Comparison of ENCODE assay signal across 41 cellular contexts in the genomic region with DNA sequence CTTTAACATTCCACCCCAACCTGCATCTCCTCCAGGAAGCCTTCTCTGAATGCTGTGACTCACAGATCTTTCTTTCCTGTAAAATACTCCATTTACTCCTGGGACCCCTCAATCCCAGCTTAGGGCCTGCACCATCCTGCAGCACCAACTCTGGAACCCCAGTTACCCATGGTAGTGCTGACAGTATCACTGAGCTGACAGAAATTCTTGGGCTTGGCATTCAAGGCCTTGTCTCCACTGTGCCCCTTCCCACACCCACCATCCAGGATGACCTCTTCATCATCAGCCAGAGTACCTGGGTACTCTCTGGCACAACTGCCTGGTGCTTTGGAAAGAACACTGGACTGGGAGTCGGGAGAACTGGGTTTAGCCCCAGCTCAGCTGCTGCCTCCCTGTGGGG. TPM values are rescaled to one million over a fixed set of nuclear protein-coding genes. Genes with fewer than 3 reads are reported as not detected.
"Had no signal": no experiment of that assay in that cellular context is flagged by ENCODE, and none has a peak within 500 bp of the region (broad histone marks: within the 10 kb centered on the region; RNA-seq: fewer than 3 reads in every experiment).

No MANE protein-coding gene starts in this region.

- H3K4me1 ChIP-seq: ascending aorta, body of pancreas, breast epithelium had no signal

- ATAC-seq: activated naive CD4-positive, alpha-beta T cell treated with anti-CD3 and anti-CD28 coated beads, Interleukin-2, amount 50 U/mL, for 72 hours; activated naive CD8-positive, alpha-beta T cell treated with anti-CD3 and anti-CD28 coated beads, Interleukin-2, amount 50 U/mL, for 24 hours; activated T-cell treated with anti-CD3 and anti-CD28 coated beads, Interleukin-2, amount 50 U/mL, for 4 hours; activated T-cell treated with anti-CD3 and anti-CD28 coated beads, Interleukin-2, amount 50 U/mL, for 72 hours; activated T-helper 17 cell treated with anti-CD3 and anti-CD28 coated beads, Interleukin-2, amount 50 U/mL, for 72 hours; body of pancreas had no signal

- FAIRE-seq: astrocyte, bronchial epithelial cell had no signal

- H3K36me3 ChIP-seq: brain microvascular endothelial cell, breast epithelium, cardiac muscle cell had no signal

- H3K4me1 Mint-ChIP-seq: activated naive CD4-positive, alpha-beta T cell treated with anti-CD3 and anti-CD28 coated beads, Interleukin-2, amount 10 ng/mL, durations not matched to agents 7 days and 5 days; activated naive CD4-positive, alpha-beta T cell treated with anti-CD3 and anti-CD28 coated beads, Interleukin-2, amount 50 U/mL, for 24 hours; activated naive CD8-positive, alpha-beta T cell treated with anti-CD3 and anti-CD28 coated beads for 36 hours; activated naive CD8-positive, alpha-beta T cell treated with anti-CD3 and anti-CD28 coated beads, Interleukin-2, amount 50 U/mL, for 24 hours; brain had no signal

- H3K27me3 ChIP-seq: adrenal gland, ascending aorta, body of pancreas, brain microvascular endothelial cell, breast epithelium, cardiac muscle cell had no signal

- H3K36me3 Mint-ChIP-seq: activated naive CD4-positive, alpha-beta T cell treated with anti-CD3 and anti-CD28 coated beads, Interleukin-2, amount 50 U/mL, for 72 hours had no signal

- H3K27me3 Mint-ChIP-seq: activated naive CD4-positive, alpha-beta T cell treated with anti-CD3 and anti-CD28 coated beads, Interleukin-2, amount 10 ng/mL, durations not matched to agents 7 days and 5 days; activated naive CD4-positive, alpha-beta T cell treated with anti-CD3 and anti-CD28 coated beads, Interleukin-2, amount 50 U/mL, for 24 hours; activated naive CD8-positive, alpha-beta T cell; activated naive CD8-positive, alpha-beta T cell treated with anti-CD3 and anti-CD28 coated beads for 36 hours; activated naive CD8-positive, alpha-beta T cell treated with anti-CD3 and anti-CD28 coated beads, Interleukin-2, amount 10 ng/mL, durations not matched to agents 7 days and 5 days; activated naive CD8-positive, alpha-beta T cell treated with anti-CD3 and anti-CD28 coated beads, Interleukin-2, amount 50 U/mL, for 24 hours; activated T-helper 17 cell treated with anti-CD3 and anti-CD28 coated beads, Interleukin-2, amount 50 U/mL, for 72 hours; brain; central memory CD8-positive, alpha-beta T cell had no signal

- H3K4me3 ChIP-seq: adrenal gland, ascending aorta, body of pancreas, breast epithelium, cardiac muscle cell had no signal

- H3K9me3 ChIP-seq: adrenal gland, ascending aorta, body of pancreas, breast epithelium had no signal

- H3K27ac ChIP-seq: ascending aorta, body of pancreas, brain microvascular endothelial cell, breast epithelium, cardiac muscle cell had no signal

- H3K27ac Mint-ChIP-seq: activated naive CD4-positive, alpha-beta T cell treated with anti-CD3 and anti-CD28 coated beads for 36 hours; activated naive CD4-positive, alpha-beta T cell treated with anti-CD3 and anti-CD28 coated beads, Interleukin-2, amount 10 ng/mL, durations not matched to agents 7 days and 5 days; activated naive CD4-positive, alpha-beta T cell treated with anti-CD3 and anti-CD28 coated beads, Interleukin-2, amount 50 U/mL, for 24 hours; activated naive CD8-positive, alpha-beta T cell; activated naive CD8-positive, alpha-beta T cell treated with anti-CD3 and anti-CD28 coated beads for 36 hours; activated naive CD8-positive, alpha-beta T cell treated with anti-CD3 and anti-CD28 coated beads, Interleukin-2, amount 10 ng/mL, durations not matched to agents 7 days and 5 days; activated naive CD8-positive, alpha-beta T cell treated with anti-CD3 and anti-CD28 coated beads, Interleukin-2, amount 50 U/mL, for 24 hours; activated T-cell treated with anti-CD3 and anti-CD28 coated beads, Interleukin-2, amount 50 U/mL, for 72 hours; activated T-helper 1 cell treated with anti-CD3 and anti-CD28 coated beads, Interleukin-12 subunit alpha, Interleukin-12 subunit beta, Interleukin-2, Interleukin-4 antibody, amounts not matched to agents 30 ng/mL and 10 ng/mL and 1 ng/mL, durations not matched to agents 14 hours and 24 hours and 36 hours; activated T-helper 17 cell treated with anti-CD3 and anti-CD28 coated beads, Interleukin-2, amount 50 U/mL, for 72 hours; activated T-helper 2 cell treated with anti-CD3 and anti-CD28 coated beads, Interferon-gamma antibody, Interleukin-2, Interleukin-4, amounts not matched to agents 10 μg/mL and 5 μg/mL and 100 μg/mL, durations not matched to agents 14 hours and 24 hours and 36 hours; brain had no signal

- DNase-seq: activated effector memory CD4-positive, alpha-beta T cell treated with anti-CD3 and anti-CD28 coated beads, Interleukin-2, amount 50 U/mL, for 16 hours; activated effector memory CD4-positive, alpha-beta T cell treated with Interleukin-2 at 50 U/mL for 16 hours; activated gamma-delta T cell; activated gamma-delta T cell treated with Interleukin-2 at 50 U/mL for 16 hours; activated naive CD4-positive, alpha-beta T cell; activated naive CD4-positive, alpha-beta T cell treated with anti-CD3 and anti-CD28 coated beads for 36 hours; activated naive CD4-positive, alpha-beta T cell treated with anti-CD3 and anti-CD28 coated beads, Interleukin-2, amount 10 ng/mL, durations not matched to agents 7 days and 5 days; activated naive CD4-positive, alpha-beta T cell treated with anti-CD3 and anti-CD28 coated beads, Interleukin-2, amount 50 U/mL, for 16 hours; activated naive CD4-positive, alpha-beta T cell treated with Interleukin-2 at 50 U/mL for 16 hours; activated naive CD8-positive, alpha-beta T cell treated with anti-CD3 and anti-CD28 coated beads for 36 hours; activated naive CD8-positive, alpha-beta T cell treated with anti-CD3 and anti-CD28 coated beads, Interleukin-2, amount 10 ng/mL, durations not matched to agents 7 days and 5 days; activated naive CD8-positive, alpha-beta T cell treated with anti-CD3 and anti-CD28 coated beads, Interleukin-2, amount 50 U/mL, for 24 hours; activated T-cell treated with anti-CD3 and anti-CD28 coated beads, Interleukin-2, amount 50 U/mL, for 4 hours; activated T-cell treated with anti-CD3 and anti-CD28 coated beads, Interleukin-2, amount 50 U/mL, for 48 hours; activated T-cell treated with anti-CD3 and anti-CD28 coated beads, Interleukin-2, amount 50 U/mL, for 72 hours; adrenal gland; amniotic stem cell; amygdala; anterior cingulate cortex; aorta; body of pancreas; brain microvascular endothelial cell; caudate nucleus; central memory CD4-positive, alpha-beta T cell; cerebellar nuclear complex had no signal

- H3K4me3 Mint-ChIP-seq: activated naive CD4-positive, alpha-beta T cell treated with anti-CD3 and anti-CD28 coated beads for 36 hours; activated naive CD4-positive, alpha-beta T cell treated with anti-CD3 and anti-CD28 coated beads, Interleukin-2, amount 10 ng/mL, durations not matched to agents 7 days and 5 days; activated naive CD4-positive, alpha-beta T cell treated with anti-CD3 and anti-CD28 coated beads, Interleukin-2, amount 50 U/mL, for 24 hours; activated naive CD8-positive, alpha-beta T cell; activated naive CD8-positive, alpha-beta T cell treated with anti-CD3 and anti-CD28 coated beads for 36 hours; activated naive CD8-positive, alpha-beta T cell treated with anti-CD3 and anti-CD28 coated beads, Interleukin-2, amount 10 ng/mL, durations not matched to agents 7 days and 5 days; activated naive CD8-positive, alpha-beta T cell treated with anti-CD3 and anti-CD28 coated beads, Interleukin-2, amount 50 U/mL, for 24 hours; activated T-cell treated with anti-CD3 and anti-CD28 coated beads, Interleukin-2, amount 50 U/mL, for 4 hours; activated T-cell treated with anti-CD3 and anti-CD28 coated beads, Interleukin-2, amount 50 U/mL, for 72 hours; activated T-helper 1 cell treated with anti-CD3 and anti-CD28 coated beads, Interleukin-12 subunit alpha, Interleukin-12 subunit beta, Interleukin-2, Interleukin-4 antibody, amounts not matched to agents 30 ng/mL and 10 ng/mL and 1 ng/mL, durations not matched to agents 14 hours and 24 hours and 36 hours; activated T-helper 17 cell treated with anti-CD3 and anti-CD28 coated beads, Interleukin-2, amount 50 U/mL, for 72 hours; brain; central memory CD8-positive, alpha-beta T cell had no signal

RNA-seq across cellular contexts. Expression of gene CDCP2, which starts 38.7 kb away (rescaled TPM):
- total RNA-seq: activated naive CD4-positive, alpha-beta T cell treated with anti-CD3 and anti-CD28 coated beads for 36 hours; activated naive CD8-positive, alpha-beta T cell treated with anti-CD3 and anti-CD28 coated beads for 36 hours; activated T-cell treated with anti-CD3 and anti-CD28 coated beads, Interleukin-2, amount 50 U/mL, for 4 hours; activated T-cell treated with anti-CD3 and anti-CD28 coated beads, Interleukin-2, amount 50 U/mL, for 72 hours; activated T-helper 1 cell treated with anti-CD3 and anti-CD28 coated beads, Interleukin-12 subunit alpha, Interleukin-12 subunit beta, Interleukin-2, Interleukin-4 antibody, amounts not matched to agents 30 ng/mL and 10 ng/mL and 1 ng/mL, durations not matched to agents 14 hours and 24 hours and 36 hours; activated T-helper 2 cell treated with anti-CD3 and anti-CD28 coated beads, Interferon-gamma antibody, Interleukin-2, Interleukin-4, amounts not matched to agents 10 μg/mL and 5 μg/mL and 100 μg/mL, durations not matched to agents 14 hours and 24 hours and 36 hours; ascending aorta; astrocyte; body of pancreas; bronchial epithelial cell; cardiac septum; cerebellum; chondrocyte had no signal
- polyA plus RNA-seq: aorta, cardiac muscle cell had no signal
